1 cellular context compared by ENCODE assay signal in genomic region chr14:32438511-32438910, GRCh38.
TF ChIP-seq lines count a peak whose summit lies in the region.

No MANE protein-coding gene starts in this region.

TF ChIP-seq in SK-N-SH treated with all-trans-retinoic acid at 6 μM for 48 hours, 23 proteins besides CTCF, POLR2A, EP300 and RAD21 (continued from another document):
- TF ChIP-seq ZNF8 (CRISPR knock-in tag; IDR thresholded peaks at IDR 0.05) (no peak), PPARA (CRISPR knock-in tag; IDR thresholded peaks at IDR 0.05; ENCODE audit: borderline replicate concordance) (no peak), GLIS3 (CRISPR knock-in tag; IDR thresholded peaks at IDR 0.05) (no peak), CREB5 (CRISPR knock-in tag; IDR thresholded peaks at IDR 0.05; ENCODE audit: low read depth) (no peak), ESRRG (CRISPR knock-in tag; IDR thresholded peaks at IDR 0.05) (no peak), ISL1 (CRISPR knock-in tag; IDR thresholded peaks at IDR 0.05) (no peak)
- TF ChIP-seq, protein P1, sequence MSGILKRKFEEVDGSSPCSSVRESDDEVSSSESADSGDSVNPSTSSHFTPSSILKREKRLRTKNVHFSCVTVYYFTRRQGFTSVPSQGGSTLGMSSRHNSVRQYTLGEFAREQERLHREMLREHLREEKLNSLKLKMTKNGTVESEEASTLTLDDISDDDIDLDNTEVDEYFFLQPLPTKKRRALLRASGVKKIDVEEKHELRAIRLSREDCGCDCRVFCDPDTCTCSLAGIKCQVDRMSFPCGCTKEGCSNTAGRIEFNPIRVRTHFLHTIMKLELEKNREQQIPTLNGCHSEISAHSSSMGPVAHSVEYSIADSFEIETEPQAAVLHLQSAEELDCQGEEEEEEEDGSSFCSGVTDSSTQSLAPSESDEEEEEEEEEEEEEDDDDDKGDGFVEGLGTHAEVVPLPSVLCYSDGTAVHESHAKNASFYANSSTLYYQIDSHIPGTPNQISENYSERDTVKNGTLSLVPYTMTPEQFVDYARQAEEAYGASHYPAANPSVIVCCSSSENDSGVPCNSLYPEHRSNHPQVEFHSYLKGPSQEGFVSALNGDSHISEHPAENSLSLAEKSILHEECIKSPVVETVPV (CRISPR knock-in tag; IDR thresholded peaks at IDR 0.05): no peak
- TF ChIP-seq, protein P2, sequence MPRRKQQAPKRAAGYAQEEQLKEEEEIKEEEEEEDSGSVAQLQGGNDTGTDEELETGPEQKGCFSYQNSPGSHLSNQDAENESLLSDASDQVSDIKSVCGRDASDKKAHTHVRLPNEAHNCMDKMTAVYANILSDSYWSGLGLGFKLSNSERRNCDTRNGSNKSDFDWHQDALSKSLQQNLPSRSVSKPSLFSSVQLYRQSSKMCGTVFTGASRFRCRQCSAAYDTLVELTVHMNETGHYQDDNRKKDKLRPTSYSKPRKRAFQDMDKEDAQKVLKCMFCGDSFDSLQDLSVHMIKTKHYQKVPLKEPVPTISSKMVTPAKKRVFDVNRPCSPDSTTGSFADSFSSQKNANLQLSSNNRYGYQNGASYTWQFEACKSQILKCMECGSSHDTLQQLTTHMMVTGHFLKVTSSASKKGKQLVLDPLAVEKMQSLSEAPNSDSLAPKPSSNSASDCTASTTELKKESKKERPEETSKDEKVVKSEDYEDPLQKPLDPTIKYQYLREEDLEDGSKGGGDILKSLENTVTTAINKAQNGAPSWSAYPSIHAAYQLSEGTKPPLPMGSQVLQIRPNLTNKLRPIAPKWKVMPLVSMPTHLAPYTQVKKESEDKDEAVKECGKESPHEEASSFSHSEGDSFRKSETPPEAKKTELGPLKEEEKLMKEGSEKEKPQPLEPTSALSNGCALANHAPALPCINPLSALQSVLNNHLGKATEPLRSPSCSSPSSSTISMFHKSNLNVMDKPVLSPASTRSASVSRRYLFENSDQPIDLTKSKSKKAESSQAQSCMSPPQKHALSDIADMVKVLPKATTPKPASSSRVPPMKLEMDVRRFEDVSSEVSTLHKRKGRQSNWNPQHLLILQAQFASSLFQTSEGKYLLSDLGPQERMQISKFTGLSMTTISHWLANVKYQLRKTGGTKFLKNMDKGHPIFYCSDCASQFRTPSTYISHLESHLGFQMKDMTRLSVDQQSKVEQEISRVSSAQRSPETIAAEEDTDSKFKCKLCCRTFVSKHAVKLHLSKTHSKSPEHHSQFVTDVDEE (CRISPR knock-in tag; IDR thresholded peaks at IDR 0.05): no peak
